ENCODE assay signal across 15 cellular contexts in the genomic region with DNA sequence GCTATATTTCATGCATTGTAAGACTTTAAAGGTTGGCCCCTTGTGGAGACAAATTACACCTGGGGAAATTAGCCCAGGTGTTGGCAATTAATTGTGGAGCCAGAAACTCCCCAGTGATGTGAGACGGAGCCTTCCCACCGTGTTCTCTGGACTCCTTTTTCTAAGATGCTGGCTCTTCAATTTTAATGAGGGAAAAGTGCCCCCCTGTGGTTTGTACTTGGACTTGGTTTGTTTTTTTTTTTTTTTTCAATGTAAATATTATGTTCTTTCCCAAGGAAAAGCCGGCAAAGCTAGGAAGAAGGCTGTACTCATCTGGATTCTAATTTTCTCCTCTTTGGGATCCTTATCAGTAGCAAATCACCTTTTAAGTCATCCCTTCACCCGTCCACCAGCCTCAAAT. TPM values are rescaled to one million over a fixed set of nuclear protein-coding genes. Genes with fewer than 3 reads are reported as not detected.
DNase-seq lines count a peak whose midpoint lies in the region; ATAC-seq, FAIRE-seq and TF ChIP-seq lines count a peak whose summit lies in the region.
"Had no signal": no experiment of that assay in that cellular context is flagged by ENCODE, and none has a peak within 500 bp of the region (broad histone marks: within the 10 kb centered on the region; RNA-seq: fewer than 3 reads in every experiment).

No MANE protein-coding gene starts in this region.

- H3K36me3 ChIP-seq in kidney (ENCODE audit: control insufficient read depth in 1 of 2, insufficient read depth in 2 of 2, low read length in 2 of 2) (no peaks in the 10 kb centered on the region), stomach (no peaks in the 10 kb centered on the region)
- H3K36me3 ChIP-seq: HAP-1, uterus had no signal

- H3K4me3 ChIP-seq in kidney (ENCODE audit: low read length in 2 of 2) (no peak overlapping the region), stomach (no peak overlapping the region)
- H3K4me3 ChIP-seq: HAP-1, uterus had no signal

- no peaks in the 10 kb centered on the region for H3K36me3 Mint-ChIP-seq in activated CD4-positive, alpha-beta memory T cell treated with anti-CD3 and anti-CD28 coated beads, Interleukin-2, amount 10 ng/mL, durations not matched to agents 7 days and 5 days (ENCODE audit: low read depth)
- peaks cover 5% of the 10 kb centered on the region for H3K36me3 Mint-ChIP-seq in endothelial cell (ENCODE audit: low read depth, unreplicated experiment)
- H3K36me3 Mint-ChIP-seq: activated naive CD8-positive, alpha-beta T cell had no signal

- H3K4me1 Mint-ChIP-seq in activated CD4-positive, alpha-beta memory T cell treated with anti-CD3 and anti-CD28 coated beads, Interleukin-2, amount 10 ng/mL, durations not matched to agents 7 days and 5 days, result peaks cover 4% of the 10 kb centered on the region
- H3K4me1 Mint-ChIP-seq in endothelial cell (ENCODE audit: unreplicated experiment), result peaks cover 8% of the 10 kb centered on the region

- peaks cover 30% of the 10 kb centered on the region for H3K27me3 Mint-ChIP-seq in activated CD4-positive, alpha-beta memory T cell treated with anti-CD3 and anti-CD28 coated beads, Interleukin-2, amount 10 ng/mL, durations not matched to agents 7 days and 5 days
- H3K27me3 Mint-ChIP-seq in endothelial cell (ENCODE audit: unreplicated experiment), result no peaks in the 10 kb centered on the region

- peaks cover 3% of the 10 kb centered on the region for H3K9me3 Mint-ChIP-seq in activated CD4-positive, alpha-beta memory T cell treated with anti-CD3 and anti-CD28 coated beads, Interleukin-2, amount 10 ng/mL, durations not matched to agents 7 days and 5 days
- no peaks in the 10 kb centered on the region for H3K9me3 Mint-ChIP-seq in endothelial cell (ENCODE audit: unreplicated experiment)
- H3K9me3 Mint-ChIP-seq: effector memory CD8-positive, alpha-beta T cell had no signal

- peak; percentile 5 for TF ChIP-seq CTCF in AG09319 (IDR thresholded peaks at IDR 0.05; ENCODE audit: low read depth, low read length)
- peak; percentile 42 for TF ChIP-seq CTCF in foreskin keratinocyte (conservative IDR thresholded peaks at IDR 0.05)
- no peak for TF ChIP-seq CTCF in kidney (IDR thresholded peaks at IDR 0.05; ENCODE audit: borderline replicate concordance, extremely low read depth, insufficient read depth)
- no peak for TF ChIP-seq CTCF in stomach (IDR thresholded peaks at IDR 0.05)
- TF ChIP-seq CTCF in endothelial cell (IDR thresholded peaks at IDR 0.05; ENCODE audit: unreplicated experiment), result no peak

- TF ChIP-seq EP300 in stomach (IDR thresholded peaks at IDR 0.05), result no peak

- DNase-seq in AG09319 (ENCODE audit: extremely low read depth, low read depth), result no peak
- DNase-seq in HEK293T (ENCODE audit: extremely low spot score), result no peak
- DNase-seq in foreskin keratinocyte, result no peak
- no peak for DNase-seq in kidney
- DNase-seq in activated CD4-positive, alpha-beta memory T cell treated with anti-CD3 and anti-CD28 coated beads, Interleukin-2, amount 10 ng/mL, durations not matched to agents 7 days and 5 days, result no peak
- no peak for DNase-seq in stomach
- DNase-seq in endothelial cell (ENCODE audit: low spot score), result no peak
- DNase-seq: effector memory CD8-positive, alpha-beta T cell; MM.1S; uterus had no signal

- CTCF ChIA-PET in HEK293T (lab: Yijun Ruan, JAX), result interaction anchor here (0.6 to 0.7 kb wide), 4 partner anchors 40 to 1438 kb away, joined by 3 to 6 read pairs (median 4); no protein-coding TSS in a partner anchor
- CTCF ChIA-PET in activated CD4-positive, alpha-beta memory T cell treated with anti-CD3 and anti-CD28 coated beads, Interleukin-2, amount 10 ng/mL, durations not matched to agents 7 days and 5 days (lab: Charles Lee), result no interaction called here

- H3K27ac ChIP-seq in foreskin keratinocyte, result no peak overlapping the region
- H3K27ac ChIP-seq in kidney (ENCODE audit: low read depth in 2 of 2, low read length in 2 of 2), result no peak overlapping the region
- no peak overlapping the region for H3K27ac ChIP-seq in stomach
- H3K27ac ChIP-seq: uterus had no signal

- H3K27me3 ChIP-seq in foreskin keratinocyte (no peaks in the 10 kb centered on the region), stomach (peaks cover 0 to 7% (median 0%) of the 10 kb centered on the region in 3 donors)
- H3K27me3 ChIP-seq: uterus had no signal

- no peak overlapping the region for H3K27ac Mint-ChIP-seq in activated CD4-positive, alpha-beta memory T cell treated with anti-CD3 and anti-CD28 coated beads, Interleukin-2, amount 10 ng/mL, durations not matched to agents 7 days and 5 days
- no peak overlapping the region for H3K27ac Mint-ChIP-seq in endothelial cell (ENCODE audit: unreplicated experiment)
- H3K27ac Mint-ChIP-seq: activated naive CD8-positive, alpha-beta T cell; effector memory CD8-positive, alpha-beta T cell had no signal

- no peak for TF ChIP-seq POLR2A in stomach (IDR thresholded peaks at IDR 0.05)

- no peak overlapping the region for H3K4me3 Mint-ChIP-seq in activated CD4-positive, alpha-beta memory T cell treated with anti-CD3 and anti-CD28 coated beads, Interleukin-2, amount 10 ng/mL, durations not matched to agents 7 days and 5 days
- H3K4me3 Mint-ChIP-seq in endothelial cell (ENCODE audit: unreplicated experiment), result no peak overlapping the region
- H3K4me3 Mint-ChIP-seq: activated naive CD8-positive, alpha-beta T cell; effector memory CD8-positive, alpha-beta T cell had no signal

- H3K9me3 ChIP-seq in kidney (ENCODE audit: control insufficient read depth in 1 of 2, low read length in 2 of 2), result no peaks in the 10 kb centered on the region
- no peaks in the 10 kb centered on the region for H3K9me3 ChIP-seq in stomach
- H3K9me3 ChIP-seq: HAP-1, uterus had no signal

- intact Hi-C loops in kidney (cut with DNase I) (no loop called here), stomach (cut with DNase I; ENCODE audit: low total_unique reads) (no loop called here)

- POLR2A ChIA-PET in HEK293T (lab: Yijun Ruan, JAX), result no interaction called here
- POLR2A ChIA-PET in activated CD4-positive, alpha-beta memory T cell treated with anti-CD3 and anti-CD28 coated beads, Interleukin-2, amount 10 ng/mL, durations not matched to agents 7 days and 5 days (lab: Charles Lee), result no interaction called here

- no peak for FAIRE-seq in kidney (lab: Jason Lieb, UNC)

- ATAC-seq in SK-N-SH treated with all-trans-retinoic acid at 6 μM for 48 hours (peak; percentile 39; the same call in 2 of the 3 replicates), foreskin keratinocyte (no peak)
- ATAC-seq: effector memory CD8-positive, alpha-beta T cell had no signal

- no peaks in the 10 kb centered on the region for H3K4me1 ChIP-seq in foreskin keratinocyte
- H3K4me1 ChIP-seq in kidney (ENCODE audit: control insufficient read depth in 1 of 2, insufficient read depth in 1 of 2, low read depth in 1 of 2, low read length in 2 of 2), result no peaks in the 10 kb centered on the region
- H3K4me1 ChIP-seq in stomach, result no peaks in the 10 kb centered on the region
- H3K4me1 ChIP-seq: HAP-1, uterus had no signal

- no peak overlapping the region for H3K9ac ChIP-seq in kidney (ENCODE audit: low read length in 2 of 2)

- WGBS in stomach, 5 donors, result 19 to 30% (median 23%) methylated on average over 4 of the region's 4 CpGs

TF ChIP-seq in HEK293T, 16 proteins besides CTCF, POLR2A, EP300 and RAD21:
- TF ChIP-seq ZNF384 (IDR thresholded peaks at IDR 0.05) (peak; percentile 85), CTBP1 (IDR thresholded peaks at IDR 0.05; ENCODE audit: borderline replicate concordance) (no peak)

TF ChIP-seq in SK-N-SH treated with all-trans-retinoic acid at 6 μM for 48 hours, 23 proteins besides CTCF, POLR2A, EP300 and RAD21 (continues in another document):
- TF ChIP-seq ISL1 (CRISPR knock-in tag; IDR thresholded peaks at IDR 0.05) (no peak), SNAI2 (CRISPR knock-in tag; IDR thresholded peaks at IDR 0.05) (no peak), ZNF565 (CRISPR knock-in tag; conservative IDR thresholded peaks at IDR 0.05; ENCODE audit: low read depth) (no peak), ZC3H10 (CRISPR knock-in tag; IDR thresholded peaks at IDR 0.05) (no peak), ARNTL (CRISPR knock-in tag; IDR thresholded peaks at IDR 0.05; ENCODE audit: borderline replicate concordance, low read depth) (no peak), ESRRG (CRISPR knock-in tag; IDR thresholded peaks at IDR 0.05) (no peak), PPARA (CRISPR knock-in tag; IDR thresholded peaks at IDR 0.05; ENCODE audit: borderline replicate concordance) (no peak), OSR1 (CRISPR knock-in tag; IDR thresholded peaks at IDR 0.05) (no peak), CSDC2 (CRISPR knock-in tag; IDR thresholded peaks at IDR 0.05) (no peak)
- TF ChIP-seq, protein P1, sequence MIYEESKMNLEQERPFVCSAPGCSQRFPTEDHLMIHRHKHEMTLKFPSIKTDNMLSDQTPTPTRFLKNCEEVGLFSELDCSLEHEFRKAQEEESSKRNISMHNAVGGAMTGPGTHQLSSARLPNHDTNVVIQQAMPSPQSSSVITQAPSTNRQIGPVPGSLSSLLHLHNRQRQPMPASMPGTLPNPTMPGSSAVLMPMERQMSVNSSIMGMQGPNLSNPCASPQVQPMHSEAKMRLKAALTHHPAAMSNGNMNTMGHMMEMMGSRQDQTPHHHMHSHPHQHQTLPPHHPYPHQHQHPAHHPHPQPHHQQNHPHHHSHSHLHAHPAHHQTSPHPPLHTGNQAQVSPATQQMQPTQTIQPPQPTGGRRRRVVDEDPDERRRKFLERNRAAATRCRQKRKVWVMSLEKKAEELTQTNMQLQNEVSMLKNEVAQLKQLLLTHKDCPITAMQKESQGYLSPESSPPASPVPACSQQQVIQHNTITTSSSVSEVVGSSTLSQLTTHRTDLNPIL (CRISPR knock-in tag; IDR thresholded peaks at IDR 0.05; ENCODE audit: low read depth), result no peak

RNA-seq across cellular contexts. Expression of a gene that starts 20.2 kb away (rescaled TPM):
- total RNA-seq in foreskin keratinocyte (0.11 TPM in 1 of 2 replicates, not detected in the other), kidney (0.91 TPM), stomach (1 to 10 TPM in 1 of 5 donors, not detected in 4; 3.7 TPM), endothelial cell (ENCODE audit: unreplicated experiment) (1.7 TPM)
- polyA plus RNA-seq in foreskin keratinocyte (not detected in 2 replicates), kidney (ENCODE audit: insufficient read depth, low read depth, low replicate concordance) (0.22 TPM), stomach (under 1 TPM in 2 of 3 donors, not detected in 1; 0.08 to 0.19 TPM)
- under 1 TPM; 0.93 to 0.95 TPM for total RNA-seq in activated CD4-positive, alpha-beta memory T cell treated with anti-CD3 and anti-CD28 coated beads, Interleukin-2, amount 10 ng/mL, durations not matched to agents 7 days and 5 days
- total RNA-seq: activated CD8-positive, alpha-beta memory T cell treated with anti-CD3 and anti-CD28 coated beads for 36 hours; myocyte had no signal

Comparison
In these comparisons a context has a peak if more than half of its experiments do, and no peak if none do; other contexts are left out.
1. CTCF ChIP-seq: peak in AG09319 (single experiment) and foreskin keratinocyte (single experiment); none in kidney (single experiment), stomach (0 of 7) and endothelial cell (single experiment).